Comparison of ENCODE assay signal across 1 cellular context in genomic region chr14:32576088-32576795, GRCh38.
TF ChIP-seq lines count a peak whose summit lies in the region.

No MANE protein-coding gene starts in this region.

TF ChIP-seq in HepG2, 621 proteins besides CTCF, POLR2A, EP300 and RAD21 (continued from another document):
- TF ChIP-seq, protein P1, sequence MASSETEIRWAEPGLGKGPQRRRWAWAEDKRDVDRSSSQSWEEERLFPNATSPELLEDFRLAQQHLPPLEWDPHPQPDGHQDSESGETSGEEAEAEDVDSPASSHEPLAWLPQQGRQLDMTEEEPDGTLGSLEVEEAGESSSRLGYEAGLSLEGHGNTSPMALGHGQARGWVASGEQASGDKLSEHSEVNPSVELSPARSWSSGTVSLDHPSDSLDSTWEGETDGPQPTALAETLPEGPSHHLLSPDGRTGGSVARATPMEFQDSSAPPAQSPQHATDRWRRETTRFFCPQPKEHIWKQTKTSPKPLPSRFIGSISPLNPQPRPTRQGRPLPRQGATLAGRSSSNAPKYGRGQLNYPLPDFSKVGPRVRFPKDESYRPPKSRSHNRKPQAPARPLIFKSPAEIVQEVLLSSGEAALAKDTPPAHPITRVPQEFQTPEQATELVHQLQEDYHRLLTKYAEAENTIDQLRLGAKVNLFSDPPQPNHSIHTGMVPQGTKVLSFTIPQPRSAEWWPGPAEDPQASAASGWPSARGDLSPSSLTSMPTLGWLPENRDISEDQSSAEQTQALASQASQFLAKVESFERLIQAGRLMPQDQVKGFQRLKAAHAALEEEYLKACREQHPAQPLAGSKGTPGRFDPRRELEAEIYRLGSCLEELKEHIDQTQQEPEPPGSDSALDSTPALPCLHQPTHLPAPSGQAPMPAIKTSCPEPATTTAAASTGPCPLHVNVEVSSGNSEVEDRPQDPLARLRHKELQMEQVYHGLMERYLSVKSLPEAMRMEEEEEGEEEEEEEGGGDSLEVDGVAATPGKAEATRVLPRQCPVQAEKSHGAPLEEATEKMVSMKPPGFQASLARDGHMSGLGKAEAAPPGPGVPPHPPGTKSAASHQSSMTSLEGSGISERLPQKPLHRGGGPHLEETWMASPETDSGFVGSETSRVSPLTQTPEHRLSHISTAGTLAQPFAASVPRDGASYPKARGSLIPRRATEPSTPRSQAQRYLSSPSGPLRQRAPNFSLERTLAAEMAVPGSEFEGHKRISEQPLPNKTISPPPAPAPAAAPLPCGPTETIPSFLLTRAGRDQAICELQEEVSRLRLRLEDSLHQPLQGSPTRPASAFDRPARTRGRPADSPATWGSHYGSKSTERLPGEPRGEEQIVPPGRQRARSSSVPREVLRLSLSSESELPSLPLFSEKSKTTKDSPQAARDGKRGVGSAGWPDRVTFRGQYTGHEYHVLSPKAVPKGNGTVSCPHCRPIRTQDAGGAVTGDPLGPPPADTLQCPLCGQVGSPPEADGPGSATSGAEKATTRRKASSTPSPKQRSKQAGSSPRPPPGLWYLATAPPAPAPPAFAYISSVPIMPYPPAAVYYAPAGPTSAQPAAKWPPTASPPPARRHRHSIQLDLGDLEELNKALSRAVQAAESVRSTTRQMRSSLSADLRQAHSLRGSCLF (CRISPR knock-in tag; IDR thresholded peaks at IDR 0.05; ENCODE audit: borderline replicate concordance), result no peak
- TF ChIP-seq GFI1 (CRISPR knock-in tag; IDR thresholded peaks at IDR 0.05; ENCODE audit: borderline replicate concordance) (no peak), USF2 (IDR thresholded peaks at IDR 0.05; ENCODE audit: low read depth, low read length) (no peak), USF2 (CRISPR knock-in tag; IDR thresholded peaks at IDR 0.05; ENCODE audit: borderline replicate concordance) (no peak)
